Comparison of ENCODE assay signal across 9 cellular contexts in the genomic region with DNA sequence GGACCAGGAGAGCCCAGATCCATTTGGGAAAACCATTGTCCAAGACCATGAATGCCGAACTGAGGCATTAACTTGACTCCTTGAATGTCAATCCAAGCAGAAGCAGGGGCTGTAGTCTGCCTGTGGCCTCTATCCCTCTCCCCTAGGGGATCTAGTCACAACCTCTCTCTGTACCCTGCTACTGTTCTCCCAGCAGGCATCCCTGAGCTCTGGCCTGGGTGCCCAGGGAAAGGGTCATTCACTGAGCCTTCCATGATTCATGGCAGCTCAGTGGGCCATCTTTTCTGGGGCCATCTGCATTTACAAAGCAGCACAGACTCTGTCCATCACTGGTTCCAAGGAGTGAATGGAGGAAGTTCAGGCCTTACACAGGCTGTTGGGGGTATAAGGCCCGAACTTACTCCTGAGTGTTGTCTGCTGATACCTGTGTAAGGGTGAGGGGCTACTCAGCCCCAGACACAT.
DNase-seq lines count a peak whose midpoint lies in the region; ATAC-seq and TF ChIP-seq lines count a peak whose summit lies in the region.
"Had no signal": no experiment of that assay in that cellular context is flagged by ENCODE, and none has a peak within 500 bp of the region (broad histone marks: within the 10 kb centered on the region; RNA-seq: fewer than 3 reads in every experiment).

No MANE protein-coding gene starts in this region.

- H3K27ac ChIP-seq in PC-9 (peak overlapping the region; percentile 93), colonic mucosa (peak overlapping the region; percentile 46), muscle layer of colon (ENCODE audit: low read depth, low read length) (peak overlapping the region; percentile 21), thoracic aorta (peak overlapping the region; percentile 97 to 99)
- H3K27ac ChIP-seq: HL-60 had no signal

- ATAC-seq in thoracic aorta (ENCODE audit: insufficient number of reproducible peaks, low FRiP score, low read depth) (no peak), HG03520 (IDR thresholded peaks at IDR 0.05; ENCODE audit: unreplicated experiment) (no peak), HG03175 (IDR thresholded peaks at IDR 0.05; ENCODE audit: unreplicated experiment) (no peak), HG03571 (IDR thresholded peaks at IDR 0.05; ENCODE audit: unreplicated experiment) (no peak)

- CTCF ChIA-PET in PC-9 (lab: Charles Lee), result interaction anchor here (0.9 kb wide), 1 partner anchor 14 kb away, joined by 4 read pairs; no protein-coding TSS in a partner anchor

- H3K4me1 ChIP-seq in PC-9 (replicated peaks; ENCODE audit: insufficient read depth) (peaks cover 76% of the 10 kb centered on the region), colonic mucosa (no peaks in the 10 kb centered on the region), muscle layer of colon (ENCODE audit: insufficient read depth, low read length) (peaks cover 60% of the 10 kb centered on the region), thoracic aorta (ENCODE audit: control insufficient read depth in 1 of 2, low read depth in 2 of 2) (peaks cover 54 to 75% of the 10 kb centered on the region in 2 donors)

- no peaks in the 10 kb centered on the region for H3K9me2 ChIP-seq in PC-9 (ENCODE audit: insufficient read depth)

- H3K27me3 ChIP-seq in PC-9 (ENCODE audit: insufficient read depth, low read depth) (no peaks in the 10 kb centered on the region), colonic mucosa (no peaks in the 10 kb centered on the region), muscle layer of colon (ENCODE audit: control insufficient read depth in 1 of 2, insufficient read depth in 2 of 2, low read length in 2 of 2) (no peaks in the 10 kb centered on the region), thoracic aorta (replicated peaks; ENCODE audit: insufficient read depth) (no peaks in the 10 kb centered on the region)

- H3K4me3 ChIP-seq in PC-9, result peak overlapping the region; percentile 55
- no peak overlapping the region for H3K4me3 ChIP-seq in colonic mucosa
- H3K4me3 ChIP-seq in muscle layer of colon (ENCODE audit: low read depth in 1 of 2, low read length in 2 of 2), result no peak overlapping the region
- H3K4me3 ChIP-seq in thoracic aorta, result no peak overlapping the region

- H3K79me2 ChIP-seq in PC-9 (ENCODE audit: low read depth), result peaks cover 46% of the 10 kb centered on the region

- H3K9ac ChIP-seq in colonic mucosa (ENCODE audit: low read depth in 2 of 2, low read length in 2 of 2) (no peak overlapping the region), muscle layer of colon (ENCODE audit: low read length) (no peak overlapping the region)

- no peak overlapping the region for H2AFZ ChIP-seq in PC-9

- peak overlapping the region; percentile 92 for H3K4me2 ChIP-seq in PC-9

- no peaks in the 10 kb centered on the region for H4K20me1 ChIP-seq in PC-9 (ENCODE audit: insufficient read depth)

- H3K9me3 ChIP-seq in PC-9 (ENCODE audit: insufficient read depth, low read depth) (no peaks in the 10 kb centered on the region), colonic mucosa (no peaks in the 10 kb centered on the region), muscle layer of colon (ENCODE audit: low read length) (no peaks in the 10 kb centered on the region), thoracic aorta (no peaks in the 10 kb centered on the region)

- H3F3A ChIP-seq in PC-9 (ENCODE audit: insufficient read depth, low read depth), result peaks cover 62% of the 10 kb centered on the region

- DNase-seq in PC-9 (no peak), colonic mucosa (no peak), thoracic aorta (ENCODE audit: low spot score) (no peak), NCI-H82 (lab: John Stamatoyannopoulos, UW) (no peak)

- intact Hi-C loops in PC-9 (cut with micrococcal nuclease; ENCODE audit: unreplicated experiment) (loop anchor here (1.0 to 5.0 kb wide), 8 partner anchors 12 to 1142 kb away; no protein-coding TSS in a partner anchor), colonic mucosa (cut with DNase I) (no loop called here)

- POLR2A ChIA-PET in PC-9 (lab: Charles Lee; ENCODE audit: unreplicated experiment), result interaction anchor here (0.5 to 0.6 kb wide), 3 partner anchors 93 to 350 kb away, joined by 4 to 8 read pairs (median 4); no protein-coding TSS in a partner anchor

- 0 out of 2 replicates have a peak, but pooled peaks cover 4% of the 10 kb centered on the region for H3K36me3 ChIP-seq in PC-9 (ENCODE audit: low read depth)
- no peaks in the 10 kb centered on the region for H3K36me3 ChIP-seq in colonic mucosa
- no peaks in the 10 kb centered on the region for H3K36me3 ChIP-seq in muscle layer of colon (ENCODE audit: insufficient read depth, low read length)
- no peaks in the 10 kb centered on the region for H3K36me3 ChIP-seq in thoracic aorta

- no peak for TF ChIP-seq CTCF in PC-9 (conservative IDR thresholded peaks at IDR 0.05)
- TF ChIP-seq CTCF in colonic mucosa (IDR thresholded peaks at IDR 0.05), result no peak
- TF ChIP-seq CTCF in thoracic aorta (IDR thresholded peaks at IDR 0.05), result no peak

- BruUV-seq in PC-9 (replicated peaks; lab: Mats Ljungman, UMichigan), result TSS peak; percentile 98

Comparison
In these comparisons a context has a peak if more than half of its experiments do, and no peak if none do; other contexts are left out.
1. H3K27ac ChIP-seq: peak in every context shown above with its lines; median percentile 98 in thoracic aorta; 93 in PC-9; 46 in colonic mucosa; 21 in muscle layer of colon.